12 cellular contexts compared by ENCODE assay signal in the genomic region with DNA sequence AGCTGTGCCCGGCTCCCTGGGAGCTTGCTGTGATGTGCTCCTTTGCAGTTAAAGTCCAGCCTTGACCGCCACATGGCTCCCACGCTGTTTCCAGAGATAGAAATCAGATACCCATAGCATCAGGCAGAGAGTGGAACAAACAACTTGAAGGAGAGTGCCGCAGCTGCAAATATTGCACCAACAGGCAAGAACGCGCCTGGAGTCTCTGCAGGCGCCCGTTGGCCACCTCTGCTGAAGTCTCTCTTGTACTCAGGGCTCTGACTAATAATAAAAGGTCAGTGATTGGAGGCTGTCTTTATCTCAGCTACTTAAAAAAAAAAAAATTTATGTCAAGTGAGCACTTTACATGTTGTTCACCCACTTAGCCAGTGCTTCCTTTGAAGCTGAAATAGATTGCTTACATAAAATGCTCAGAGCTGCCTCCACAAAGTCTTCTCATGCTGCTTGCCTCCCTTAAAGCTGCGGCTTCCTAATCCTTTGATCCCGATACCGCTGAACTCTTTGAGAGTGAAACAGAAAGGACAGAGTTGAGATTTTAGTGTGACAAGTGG. TPM values are rescaled to one million over a fixed set of nuclear protein-coding genes. Genes with fewer than 3 reads are reported as not detected.
DNase-seq lines count a peak whose midpoint lies in the region; ATAC-seq lines count a peak whose summit lies in the region.
"Had no signal": no experiment of that assay in that cellular context is flagged by ENCODE, and none has a peak within 500 bp of the region (broad histone marks: within the 10 kb centered on the region; RNA-seq: fewer than 3 reads in every experiment).

No MANE protein-coding gene starts in this region.

- no peaks in the 10 kb centered on the region for H3K4me1 ChIP-seq in effector memory CD4-positive, alpha-beta T cell (ENCODE audit: control insufficient read depth, insufficient read depth, low read length, poor library complexity, severe bottlenecking)

- ATAC-seq in HG03457 (IDR thresholded peaks at IDR 0.05; ENCODE audit: unreplicated experiment) (no peak), HG02678 (IDR thresholded peaks at IDR 0.05; ENCODE audit: unreplicated experiment) (no peak)

- no peaks in the 10 kb centered on the region for H3K36me3 ChIP-seq in effector memory CD4-positive, alpha-beta T cell (ENCODE audit: control insufficient read depth, insufficient read depth, low read length)
- H3K36me3 ChIP-seq: thoracic aorta had no signal

- H3K9me3 ChIP-seq in effector memory CD4-positive, alpha-beta T cell (ENCODE audit: control insufficient read depth, low read length), result no peaks in the 10 kb centered on the region
- H3K9me3 ChIP-seq: thoracic aorta had no signal

- DNase-seq in DMS153 (lab: John Stamatoyannopoulos, UW) (peak; percentile 49), NCI-H128 (lab: John Stamatoyannopoulos, UW; ENCODE audit: unreplicated experiment) (peak; percentile 35), brain pericyte (ENCODE audit: low read depth, low spot score) (peak; percentile 45), myocyte (ENCODE audit: low read depth) (peak; percentile 89), anterior cingulate cortex (lab: John Stamatoyannopoulos, UW) (no peak)
- DNase-seq in effector memory CD4-positive, alpha-beta T cell, result no peak
- DNase-seq: GOT3; NCI-H526; stimulated activated CD4-positive, alpha-beta T cell treated with anti-CD3 and anti-CD28 coated beads, Interleukin-15, amount 100 ng/mL, for 24 hours had no signal

- H3K4me3 ChIP-seq in effector memory CD4-positive, alpha-beta T cell (ENCODE audit: insufficient read depth, low read depth, low read length, poor library complexity, severe bottlenecking), result no peak overlapping the region
- H3K4me3 ChIP-seq: thoracic aorta had no signal

- no peaks in the 10 kb centered on the region for H3K27me3 ChIP-seq in effector memory CD4-positive, alpha-beta T cell (replicated peaks; ENCODE audit: control insufficient read depth, insufficient read depth, low read length, poor library complexity, severe bottlenecking)

- no peak overlapping the region for H3K27ac ChIP-seq in effector memory CD4-positive, alpha-beta T cell (ENCODE audit: insufficient read depth, low read length, poor library complexity, severe bottlenecking)
- H3K27ac ChIP-seq: thoracic aorta had no signal

RNA-seq across cellular contexts. Expression of a gene that starts 30.9 kb away (rescaled TPM):
- 75.7 and 91.0 TPM in 2 replicates for total RNA-seq in myocyte
- 44.9 TPM for polyA plus RNA-seq in myocyte (2012)

Comparison
In these comparisons a context has a peak if more than half of its experiments do, and no peak if none do; other contexts are left out.
1. DNase-seq: peak in DMS153 (single experiment), NCI-H128 (single experiment), brain pericyte (single experiment) and myocyte (single experiment); none in effector memory CD4-positive, alpha-beta T cell (0 of 3) and anterior cingulate cortex (0 of 58).